ENCODE assay signal across 1 cellular context in genomic region chr16:49373504-49373903, GRCh38.
TF ChIP-seq lines count a peak whose summit lies in the region.

Gene C16orf78 (plus strand): TSS chr16:49373804. CDS start chr16:49373940, 136 bp downstream.

TF ChIP-seq in H1, 55 proteins besides CTCF, POLR2A, EP300 and RAD21:
- TF ChIP-seq SRF (IDR thresholded peaks at IDR 0.05; ENCODE audit: low read depth, low read length): no peak
- no peak for TF ChIP-seq TAF1 (IDR thresholded peaks at IDR 0.05; ENCODE audit: low read depth, low read length)
- no peak for TF ChIP-seq USF2 (IDR thresholded peaks at IDR 0.05; ENCODE audit: low read length)
- no peak for TF ChIP-seq CHD7 (IDR thresholded peaks at IDR 0.05; ENCODE audit: insufficient replicate concordance, low read length)
